In the genomic region with DNA sequence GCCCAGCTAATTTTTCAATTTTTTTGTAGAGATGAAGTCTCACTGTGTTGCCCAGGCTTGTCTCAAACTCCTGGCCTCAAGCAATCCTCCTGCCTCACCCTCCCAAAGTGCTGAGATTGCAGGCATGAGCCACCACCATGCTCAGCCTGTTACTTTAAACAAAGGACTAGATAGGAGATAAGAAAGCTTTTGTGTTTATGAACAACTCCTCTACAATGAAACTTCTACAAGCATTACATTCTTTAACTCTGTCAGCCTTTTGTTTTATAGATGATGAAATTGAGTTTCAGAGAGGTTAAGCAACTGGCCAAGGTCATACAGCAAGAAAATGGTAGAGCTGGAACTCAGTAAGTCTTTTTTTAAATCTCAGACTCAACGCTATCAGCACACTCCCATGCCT, we compare ENCODE assay signal across 1 cellular context.
TF ChIP-seq lines count a peak whose summit lies in the region.

No MANE protein-coding gene starts in this region.

TF ChIP-seq in GM23338, 12 proteins besides CTCF, POLR2A, EP300 and RAD21 (continued from another document):
- TF ChIP-seq, protein P1, sequence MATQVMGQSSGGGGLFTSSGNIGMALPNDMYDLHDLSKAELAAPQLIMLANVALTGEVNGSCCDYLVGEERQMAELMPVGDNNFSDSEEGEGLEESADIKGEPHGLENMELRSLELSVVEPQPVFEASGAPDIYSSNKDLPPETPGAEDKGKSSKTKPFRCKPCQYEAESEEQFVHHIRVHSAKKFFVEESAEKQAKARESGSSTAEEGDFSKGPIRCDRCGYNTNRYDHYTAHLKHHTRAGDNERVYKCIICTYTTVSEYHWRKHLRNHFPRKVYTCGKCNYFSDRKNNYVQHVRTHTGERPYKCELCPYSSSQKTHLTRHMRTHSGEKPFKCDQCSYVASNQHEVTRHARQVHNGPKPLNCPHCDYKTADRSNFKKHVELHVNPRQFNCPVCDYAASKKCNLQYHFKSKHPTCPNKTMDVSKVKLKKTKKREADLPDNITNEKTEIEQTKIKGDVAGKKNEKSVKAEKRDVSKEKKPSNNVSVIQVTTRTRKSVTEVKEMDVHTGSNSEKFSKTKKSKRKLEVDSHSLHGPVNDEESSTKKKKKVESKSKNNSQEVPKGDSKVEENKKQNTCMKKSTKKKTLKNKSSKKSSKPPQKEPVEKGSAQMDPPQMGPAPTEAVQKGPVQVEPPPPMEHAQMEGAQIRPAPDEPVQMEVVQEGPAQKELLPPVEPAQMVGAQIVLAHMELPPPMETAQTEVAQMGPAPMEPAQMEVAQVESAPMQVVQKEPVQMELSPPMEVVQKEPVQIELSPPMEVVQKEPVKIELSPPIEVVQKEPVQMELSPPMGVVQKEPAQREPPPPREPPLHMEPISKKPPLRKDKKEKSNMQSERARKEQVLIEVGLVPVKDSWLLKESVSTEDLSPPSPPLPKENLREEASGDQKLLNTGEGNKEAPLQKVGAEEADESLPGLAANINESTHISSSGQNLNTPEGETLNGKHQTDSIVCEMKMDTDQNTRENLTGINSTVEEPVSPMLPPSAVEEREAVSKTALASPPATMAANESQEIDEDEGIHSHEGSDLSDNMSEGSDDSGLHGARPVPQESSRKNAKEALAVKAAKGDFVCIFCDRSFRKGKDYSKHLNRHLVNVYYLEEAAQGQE (IDR thresholded peaks at IDR 0.05; ENCODE audit: unreplicated experiment): no peak
- no peak for TF ChIP-seq CREB1 (CRISPR knock-in tag; IDR thresholded peaks at IDR 0.05; ENCODE audit: low read depth)
- TF ChIP-seq NANOG (IDR thresholded peaks at IDR 0.05; ENCODE audit: borderline replicate concordance): no peak
- TF ChIP-seq, protein P2, sequence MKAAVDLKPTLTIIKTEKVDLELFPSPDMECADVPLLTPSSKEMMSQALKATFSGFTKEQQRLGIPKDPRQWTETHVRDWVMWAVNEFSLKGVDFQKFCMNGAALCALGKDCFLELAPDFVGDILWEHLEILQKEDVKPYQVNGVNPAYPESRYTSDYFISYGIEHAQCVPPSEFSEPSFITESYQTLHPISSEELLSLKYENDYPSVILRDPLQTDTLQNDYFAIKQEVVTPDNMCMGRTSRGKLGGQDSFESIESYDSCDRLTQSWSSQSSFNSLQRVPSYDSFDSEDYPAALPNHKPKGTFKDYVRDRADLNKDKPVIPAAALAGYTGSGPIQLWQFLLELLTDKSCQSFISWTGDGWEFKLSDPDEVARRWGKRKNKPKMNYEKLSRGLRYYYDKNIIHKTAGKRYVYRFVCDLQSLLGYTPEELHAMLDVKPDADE (IDR thresholded peaks at IDR 0.05): no peak
- TF ChIP-seq JUNB (IDR thresholded peaks at IDR 0.05; ENCODE audit: unreplicated experiment): no peak
